In the genomic region with DNA sequence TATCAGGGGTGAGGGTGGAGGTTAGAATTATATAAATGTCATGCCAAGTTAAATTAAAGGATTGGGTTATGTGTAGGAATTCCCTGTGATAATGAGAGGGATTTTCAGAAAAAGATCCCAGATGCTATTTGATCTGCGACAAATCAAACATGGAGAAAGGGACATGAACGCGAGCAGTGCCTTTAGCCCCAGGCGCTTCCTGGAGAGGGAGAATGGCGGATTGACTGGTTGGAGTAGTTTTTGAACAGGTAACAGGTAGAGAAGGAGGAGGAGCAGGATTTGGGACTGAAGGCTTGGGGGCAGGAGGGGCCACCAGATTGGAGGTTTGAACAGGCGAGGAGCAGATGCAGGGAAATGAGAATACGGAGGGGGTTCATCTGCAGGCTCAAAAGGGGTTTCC, we compare ENCODE assay signal across 22 cellular contexts.
A peak's percentile ranks its signal among the peaks of the same experiment; 100 is the strongest.
DNase-seq lines count a peak whose midpoint lies in the region; ATAC-seq, FAIRE-seq and TF ChIP-seq lines count a peak whose summit lies in the region.
"Had no signal": no experiment of that assay in that cellular context is flagged by ENCODE, and none has a peak within 500 bp of the region (broad histone marks: within the 10 kb centered on the region; RNA-seq: fewer than 3 reads in every experiment).

No MANE protein-coding gene starts in this region.

- H3K4me1 ChIP-seq in astrocyte (ENCODE audit: insufficient read depth, low read length), result peaks cover 5% of the 10 kb centered on the region
- H3K4me1 ChIP-seq in trophoblast cell (ENCODE audit: control insufficient read depth in 1 of 2, insufficient read depth in 2 of 2, low read length in 2 of 2), result no peaks in the 10 kb centered on the region
- H3K4me1 ChIP-seq in GM23248 (ENCODE audit: insufficient read depth), result peaks cover 6% of the 10 kb centered on the region
- H3K4me1 ChIP-seq: BE2C had no signal

- H3K4me3 Mint-ChIP-seq in astrocyte (ENCODE audit: unreplicated experiment), result no peak overlapping the region
- H3K4me3 Mint-ChIP-seq: CD4-positive, CD25-positive, alpha-beta regulatory T cell; CD8-positive, alpha-beta memory T cell; GM23338; H9 had no signal

- no peak overlapping the region for H4K12ac ChIP-seq in trophoblast cell (ENCODE audit: low read depth, low read length)

- peak overlapping the region; percentile 21 for H3K27ac Mint-ChIP-seq in astrocyte (ENCODE audit: unreplicated experiment)
- H3K27ac Mint-ChIP-seq: CD4-positive, CD25-positive, alpha-beta regulatory T cell; GM23338 had no signal

- peaks cover 7% of the 10 kb centered on the region for H3K9me3 ChIP-seq in astrocyte (ENCODE audit: insufficient read depth, low read depth, low read length)
- peaks cover 10% of the 10 kb centered on the region for H3K9me3 ChIP-seq in trophoblast cell (ENCODE audit: insufficient read depth, low read depth, low read length)
- H3K9me3 ChIP-seq in GM23248 (ENCODE audit: low read depth), result no peaks in the 10 kb centered on the region
- H3K9me3 ChIP-seq: BE2C had no signal

- no peak overlapping the region for H3K23ac ChIP-seq in trophoblast cell (ENCODE audit: low read length)

- ATAC-seq in GM18873 (IDR thresholded peaks at IDR 0.05; ENCODE audit: low FRiP score, unreplicated experiment), result no peak
- ATAC-seq: GM23338, K562 had no signal

- peaks cover 4% of the 10 kb centered on the region; the same call in 1 of the 2 replicates for H3F3A ChIP-seq in GM23248 (ENCODE audit: insufficient read depth)

- peaks cover 21% of the 10 kb centered on the region for H3K36me3 Mint-ChIP-seq in astrocyte (ENCODE audit: low read depth, unreplicated experiment)

- H4K20me1 ChIP-seq in astrocyte (ENCODE audit: insufficient read depth, low read length) (no peaks in the 10 kb centered on the region), GM23248 (ENCODE audit: insufficient read depth) (no peaks in the 10 kb centered on the region)

- H2AK5ac ChIP-seq in trophoblast cell (ENCODE audit: low read length), result no peak overlapping the region

- no peak overlapping the region for H3K14ac ChIP-seq in trophoblast cell (ENCODE audit: low read length)

- H3K9ac ChIP-seq in astrocyte (ENCODE audit: low read length), result no peak overlapping the region
- no peak overlapping the region for H3K9ac ChIP-seq in trophoblast cell (ENCODE audit: low read length)
- no peak overlapping the region for H3K9ac ChIP-seq in GM23248

- peak overlapping the region; percentile 40 for H2BK5ac ChIP-seq in trophoblast cell (ENCODE audit: low read depth, low read length, poor library complexity)

- H4K8ac ChIP-seq in trophoblast cell (ENCODE audit: low read depth, low read length), result no peak overlapping the region

- H3K36me3 ChIP-seq in astrocyte (ENCODE audit: insufficient read depth, low read length) (no peaks in the 10 kb centered on the region), trophoblast cell (ENCODE audit: control insufficient read depth in 1 of 2, insufficient read depth in 2 of 2, low read length in 2 of 2) (peaks cover 12% of the 10 kb centered on the region in 2 experiments), GM23248 (ENCODE audit: low read depth) (no peaks in the 10 kb centered on the region)
- H3K36me3 ChIP-seq: BE2C had no signal

- H3K4me3 ChIP-seq in astrocyte (ENCODE audit: insufficient read depth, low read depth, low read length) (no peak overlapping the region), trophoblast cell (ENCODE audit: low read depth, low read length) (no peak overlapping the region), GM23248 (no peak overlapping the region)
- H3K4me3 ChIP-seq: GM23338, K562 had no signal

- peaks cover 7% of the 10 kb centered on the region for H3K9me3 Mint-ChIP-seq in astrocyte (ENCODE audit: unreplicated experiment)
- H3K9me3 Mint-ChIP-seq: CD8-positive, alpha-beta memory T cell had no signal

- H2BK12ac ChIP-seq in trophoblast cell (ENCODE audit: low read length), result peak overlapping the region; percentile 64

- H3K27me3 ChIP-seq in astrocyte (ENCODE audit: insufficient read depth, low read length), result no peaks in the 10 kb centered on the region
- H3K27me3 ChIP-seq in trophoblast cell (ENCODE audit: insufficient read depth, low read length), result no peaks in the 10 kb centered on the region
- no peaks in the 10 kb centered on the region for H3K27me3 ChIP-seq in GM23248 (replicated peaks; ENCODE audit: insufficient read depth)
- H3K27me3 ChIP-seq: BE2C had no signal

- WGBS in trophoblast cell (ENCODE audit: extremely low coverage, insufficient coverage, insufficient read length), result no CpG with 5 or more reads among the region's 7 CpGs
- 97 to 100% methylated on average over 7 of the region's 7 CpGs for WGBS in GM23248 (ENCODE audit: low coverage in 1 of 2, low lambda C conversion rate in 2 of 2, missing lambda C conversion rate in 2 of 2), 2 experiments

- in situ Hi-C loops in GM23248 (cut with MboI), result no loop called here

- TF ChIP-seq CTCF in astrocyte (IDR thresholded peaks at IDR 0.05; ENCODE audit: insufficient read depth, low read depth, low read length), result no peak

- peaks cover 35% of the 10 kb centered on the region for H3K4me1 Mint-ChIP-seq in astrocyte (ENCODE audit: low read depth, unreplicated experiment)
- H3K4me1 Mint-ChIP-seq: CD8-positive, alpha-beta memory T cell had no signal

- H3K27me3 Mint-ChIP-seq in astrocyte (ENCODE audit: low read depth, unreplicated experiment), result no peaks in the 10 kb centered on the region
- H3K27me3 Mint-ChIP-seq: CD4-positive, CD25-positive, alpha-beta regulatory T cell; CD8-positive, alpha-beta memory T cell had no signal

- H2AFZ ChIP-seq in astrocyte (ENCODE audit: low read depth, low read length), result no peak overlapping the region
- H2AFZ ChIP-seq in trophoblast cell (ENCODE audit: insufficient read depth, low read length, poor library complexity), result no peak overlapping the region
- H2AFZ ChIP-seq in GM23248, result no peak overlapping the region
- H2AFZ ChIP-seq: GM23338 had no signal

- FAIRE-seq in astrocyte (lab: Jason Lieb, UNC), result no peak
- FAIRE-seq: A204.1, HTR-8/SVneo, K562 had no signal

- DNase-seq in ELF-1 (ENCODE audit: low read depth, low spot score) (peak; percentile 35), astrocyte (ENCODE audit: low read depth) (no peak), trophoblast cell (peak; percentile 17 to 30), GM23248 (no peak), H4 (ENCODE audit: low spot score) (no peak)
- no peak for DNase-seq in activated CD4-positive, CD25-positive, alpha-beta regulatory T cell treated with anti-CD3 and anti-CD28 coated beads, Interleukin-2, amount 50 U/mL, for 72 hours
- DNase-seq: ACHN; BE2C; C1 segment of cervical spinal cord; CD4-positive, CD25-positive, alpha-beta regulatory T cell; CD8-positive, alpha-beta memory T cell; COR-L47; DMS153; DMS79; GF-D8; H9; IMR-90 had no signal

- no peak overlapping the region for H3K4me2 ChIP-seq in astrocyte (ENCODE audit: low read length)
- no peak overlapping the region for H3K4me2 ChIP-seq in trophoblast cell (ENCODE audit: low read length)
- H3K4me2 ChIP-seq in GM23248 (ENCODE audit: unreplicated experiment), result no peak overlapping the region
- H3K4me2 ChIP-seq: GM23338 had no signal

- peaks cover 2% of the 10 kb centered on the region for H3K79me1 ChIP-seq in trophoblast cell (ENCODE audit: low read length)

- H3K9me2 ChIP-seq in GM23248 (ENCODE audit: insufficient read depth), result no peaks in the 10 kb centered on the region

- H3K27ac ChIP-seq in astrocyte (ENCODE audit: low read depth, low read length), result no peak overlapping the region
- no peak overlapping the region for H3K27ac ChIP-seq in trophoblast cell (ENCODE audit: low read depth, low read length)
- no peak overlapping the region for H3K27ac ChIP-seq in GM23248

- peak overlapping the region; percentile 10 for H3K18ac ChIP-seq in trophoblast cell (ENCODE audit: low read length)

- no peak overlapping the region for H2BK120ac ChIP-seq in trophoblast cell (ENCODE audit: insufficient read depth, low read length, poor library complexity)

- H3K79me2 ChIP-seq in astrocyte (ENCODE audit: insufficient read depth, low read length) (no peaks in the 10 kb centered on the region), trophoblast cell (ENCODE audit: control insufficient read depth, insufficient read depth, low read length, poor library complexity) (no peaks in the 10 kb centered on the region), GM23248 (ENCODE audit: insufficient read depth) (no peaks in the 10 kb centered on the region)

- no peak overlapping the region for H4K91ac ChIP-seq in trophoblast cell (ENCODE audit: low read depth, low read length)

- no peak overlapping the region for H3K4ac ChIP-seq in trophoblast cell (ENCODE audit: low read depth, low read length)

Comparison
In these comparisons a context has a peak if more than half of its experiments do, and no peak if none do; other contexts are left out.
1. DNase-seq: peak in ELF-1 (single experiment) and trophoblast cell (2 of 2); none in astrocyte (single experiment), activated CD4-positive, CD25-positive, alpha-beta regulatory T cell treated with anti-CD3 and anti-CD28 coated beads, Interleukin-2, amount 50 U/mL, for 72 hours (single experiment), GM23248 (single experiment) and H4 (single experiment).